8 cellular contexts compared by ENCODE assay signal in the genomic region with DNA sequence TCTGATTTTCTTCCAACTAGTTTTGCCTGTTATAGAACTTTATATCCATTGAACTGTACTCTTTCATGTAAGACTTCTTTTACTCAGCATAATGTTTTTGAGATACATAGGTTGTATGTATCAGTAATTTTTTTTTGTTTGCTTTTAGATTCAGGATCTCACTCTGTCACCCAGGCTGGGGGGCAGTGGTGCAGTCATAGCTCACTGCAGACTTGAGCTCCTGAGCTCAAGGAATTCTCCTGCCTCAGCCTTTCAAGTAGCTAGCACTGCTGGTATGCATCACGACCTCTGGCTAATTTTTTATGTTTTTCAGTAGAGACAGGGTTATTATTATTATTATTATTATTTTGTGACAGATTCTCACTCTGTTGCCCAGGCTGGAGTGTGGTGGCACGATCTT.
A peak's percentile ranks its signal among the peaks of the same experiment; 100 is the strongest.
DNase-seq lines count a peak whose midpoint lies in the region; ATAC-seq and TF ChIP-seq lines count a peak whose summit lies in the region.

No MANE protein-coding gene starts in this region.

- H3K4me1 ChIP-seq in iPS DF 6.9 (ENCODE audit: control insufficient read depth, insufficient read depth, low read length) (no peaks in the 10 kb centered on the region), foreskin keratinocyte (no peaks in the 10 kb centered on the region)

- H3K36me3 ChIP-seq in WERI-Rb-1, result no peaks in the 10 kb centered on the region
- H3K36me3 ChIP-seq in iPS DF 6.9 (ENCODE audit: control insufficient read depth, insufficient read depth, low read length), result no peaks in the 10 kb centered on the region

- peak; percentile 8 for DNase-seq in NCI-H748 treated with DMSO at 0.1 percent for 48 hours (lab: John Stamatoyannopoulos, UW)
- no peak for DNase-seq in NCI-H748 (lab: John Stamatoyannopoulos, UW; ENCODE audit: unreplicated experiment)
- no peak for DNase-seq in WERI-Rb-1
- DNase-seq in iPS DF 6.9 (ENCODE audit: low read depth, low spot score), result no peak
- no peak for DNase-seq in foreskin keratinocyte
- no peak for DNase-seq in NCI-H2196 (lab: John Stamatoyannopoulos, UW; ENCODE audit: unreplicated experiment)

- H3K9me3 Mint-ChIP-seq in stimulated activated memory B cell treated with anti-CD40 and anti-IgM and Interleukin-4, amounts not matched to agents 10 μg/mL and 1 μg/mL and 100 μg/mL, for 72 hours, result peaks cover under 1% of the 10 kb centered on the region

- H3K27me3 ChIP-seq in WERI-Rb-1 (ENCODE audit: insufficient read depth, low read depth, severe bottlenecking) (no peaks in the 10 kb centered on the region), iPS DF 6.9 (ENCODE audit: control insufficient read depth, insufficient read depth, low read length) (no peaks in the 10 kb centered on the region), foreskin keratinocyte (no peaks in the 10 kb centered on the region)

- H3K27ac ChIP-seq in WERI-Rb-1 (no peak overlapping the region), iPS DF 6.9 (ENCODE audit: low read length) (no peak overlapping the region), foreskin keratinocyte (no peak overlapping the region)

- peak overlapping the region; percentile 90 for H3K4me3 Mint-ChIP-seq in stimulated activated memory B cell treated with anti-CD40 and anti-IgM and Interleukin-4, amounts not matched to agents 10 μg/mL and 1 μg/mL and 100 μg/mL, for 72 hours

- TF ChIP-seq CTCF in WERI-Rb-1 (IDR thresholded peaks at IDR 0.05; ENCODE audit: low read depth, low read length) (no peak), foreskin keratinocyte (conservative IDR thresholded peaks at IDR 0.05) (no peak)

- H3K27me3 Mint-ChIP-seq in stimulated activated memory B cell treated with anti-CD40 and anti-IgM and Interleukin-4, amounts not matched to agents 10 μg/mL and 1 μg/mL and 100 μg/mL, for 72 hours, result no peaks in the 10 kb centered on the region

- H3K27ac Mint-ChIP-seq in stimulated activated memory B cell treated with anti-CD40 and anti-IgM and Interleukin-4, amounts not matched to agents 10 μg/mL and 1 μg/mL and 100 μg/mL, for 72 hours, result peak overlapping the region; percentile 81

- H3K9me3 ChIP-seq in WERI-Rb-1 (ENCODE audit: severe bottlenecking), result no peaks in the 10 kb centered on the region
- no peaks in the 10 kb centered on the region for H3K9me3 ChIP-seq in iPS DF 6.9 (ENCODE audit: control insufficient read depth, insufficient read depth, low read length)

- no CpG with 5 or more reads among the region's 2 CpGs for WGBS in iPS DF 6.9 (ENCODE audit: insufficient coverage, insufficient read length)

- H3K4me3 ChIP-seq in WERI-Rb-1 (ENCODE audit: low read depth, low read length) (peak overlapping the region; percentile 50), iPS DF 6.9 (ENCODE audit: low read length) (peak overlapping the region; percentile 67; the same call in 1 of the 2 replicates)

- H3K4me1 Mint-ChIP-seq in stimulated activated memory B cell treated with anti-CD40 and anti-IgM and Interleukin-4, amounts not matched to agents 10 μg/mL and 1 μg/mL and 100 μg/mL, for 72 hours, result peaks cover 13% of the 10 kb centered on the region

- H3K36me3 Mint-ChIP-seq in stimulated activated memory B cell treated with anti-CD40 and anti-IgM and Interleukin-4, amounts not matched to agents 10 μg/mL and 1 μg/mL and 100 μg/mL, for 72 hours, result no peaks in the 10 kb centered on the region

- ATAC-seq in stimulated activated memory B cell treated with anti-CD40 and anti-IgM and Interleukin-4, amounts not matched to agents 10 μg/mL and 1 μg/mL and 100 μg/mL, for 72 hours, result no peak
- no peak for ATAC-seq in GM18867 (IDR thresholded peaks at IDR 0.05; ENCODE audit: unreplicated experiment)
- ATAC-seq in foreskin keratinocyte, result no peak
